In the genomic region with DNA sequence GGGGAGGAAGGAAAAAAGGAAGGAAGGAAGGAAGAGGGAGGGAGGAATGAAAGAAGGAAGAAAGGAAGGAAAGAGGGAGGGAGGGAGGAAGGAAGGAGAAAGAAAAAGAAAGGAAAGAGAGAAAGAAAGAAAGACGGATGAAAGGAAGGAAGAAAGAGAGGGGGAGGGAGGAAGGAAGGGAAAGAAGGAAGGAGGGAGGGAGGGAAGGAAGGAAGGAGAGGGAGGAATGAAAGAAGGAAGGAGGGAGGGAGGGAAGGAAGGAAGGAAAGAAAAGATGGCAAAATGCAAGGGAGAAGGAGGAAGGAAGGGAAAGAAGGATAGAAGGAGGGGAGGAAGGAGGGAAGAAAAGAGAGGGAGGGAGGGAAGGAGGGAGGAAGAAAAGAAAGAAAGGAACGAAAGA, we compare ENCODE assay signal across 3 cellular contexts.
TF ChIP-seq lines count a peak whose summit lies in the region.

No MANE protein-coding gene starts in this region.

TF ChIP-seq in HepG2, 621 proteins besides CTCF, POLR2A, EP300 and RAD21 (continued from another document):
- TF ChIP-seq, protein P1, sequence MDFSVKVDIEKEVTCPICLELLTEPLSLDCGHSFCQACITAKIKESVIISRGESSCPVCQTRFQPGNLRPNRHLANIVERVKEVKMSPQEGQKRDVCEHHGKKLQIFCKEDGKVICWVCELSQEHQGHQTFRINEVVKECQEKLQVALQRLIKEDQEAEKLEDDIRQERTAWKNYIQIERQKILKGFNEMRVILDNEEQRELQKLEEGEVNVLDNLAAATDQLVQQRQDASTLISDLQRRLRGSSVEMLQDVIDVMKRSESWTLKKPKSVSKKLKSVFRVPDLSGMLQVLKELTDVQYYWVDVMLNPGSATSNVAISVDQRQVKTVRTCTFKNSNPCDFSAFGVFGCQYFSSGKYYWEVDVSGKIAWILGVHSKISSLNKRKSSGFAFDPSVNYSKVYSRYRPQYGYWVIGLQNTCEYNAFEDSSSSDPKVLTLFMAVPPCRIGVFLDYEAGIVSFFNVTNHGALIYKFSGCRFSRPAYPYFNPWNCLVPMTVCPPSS (IDR thresholded peaks at IDR 0.05) = 0 out of 2 replicates have a peak, but pooled peaks have one; percentile 13

TF ChIP-seq in HEK293, 187 proteins besides CTCF, POLR2A, EP300 and RAD21:
- TF ChIP-seq, protein P2, sequence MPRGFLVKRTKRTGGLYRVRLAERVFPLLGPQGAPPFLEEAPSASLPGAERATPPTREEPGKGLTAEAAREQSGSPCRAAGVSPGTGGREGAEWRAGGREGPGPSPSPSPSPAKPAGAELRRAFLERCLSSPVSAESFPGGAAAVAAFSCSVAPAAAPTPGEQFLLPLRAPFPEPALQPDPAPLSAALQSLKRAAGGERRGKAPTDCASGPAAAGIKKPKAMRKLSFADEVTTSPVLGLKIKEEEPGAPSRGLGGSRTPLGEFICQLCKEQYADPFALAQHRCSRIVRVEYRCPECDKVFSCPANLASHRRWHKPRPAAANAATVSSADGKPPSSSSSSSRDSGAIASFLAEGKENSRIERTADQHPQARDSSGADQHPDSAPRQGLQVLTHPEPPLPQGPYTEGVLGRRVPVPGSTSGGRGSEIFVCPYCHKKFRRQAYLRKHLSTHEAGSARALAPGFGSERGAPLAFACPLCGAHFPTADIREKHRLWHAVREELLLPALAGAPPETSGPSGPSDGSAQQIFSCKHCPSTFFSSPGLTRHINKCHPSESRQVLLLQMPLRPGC (tag by site-specific recombination; IDR thresholded peaks at IDR 0.05) = no peak
- TF ChIP-seq HOXC10 (CRISPR knock-in tag; IDR thresholded peaks at IDR 0.05) (no peak), SALL2 (tag by site-specific recombination; IDR thresholded peaks at IDR 0.05; ENCODE audit: borderline replicate concordance) (no peak), ZNF2 (tag by site-specific recombination; IDR thresholded peaks at IDR 0.05) (no peak), ZNF366 (tag by site-specific recombination; conservative IDR thresholded peaks at IDR 0.05) (peak; percentile 77), ZNF544 (tag by site-specific recombination; IDR thresholded peaks at IDR 0.05) (no peak), ZNF292 (tag by site-specific recombination; IDR thresholded peaks at IDR 0.05; ENCODE audit: borderline replicate concordance, low read depth) (no peak), SP3 (tag by site-specific recombination; IDR thresholded peaks at IDR 0.05) (no peak)
- TF ChIP-seq, protein P3, sequence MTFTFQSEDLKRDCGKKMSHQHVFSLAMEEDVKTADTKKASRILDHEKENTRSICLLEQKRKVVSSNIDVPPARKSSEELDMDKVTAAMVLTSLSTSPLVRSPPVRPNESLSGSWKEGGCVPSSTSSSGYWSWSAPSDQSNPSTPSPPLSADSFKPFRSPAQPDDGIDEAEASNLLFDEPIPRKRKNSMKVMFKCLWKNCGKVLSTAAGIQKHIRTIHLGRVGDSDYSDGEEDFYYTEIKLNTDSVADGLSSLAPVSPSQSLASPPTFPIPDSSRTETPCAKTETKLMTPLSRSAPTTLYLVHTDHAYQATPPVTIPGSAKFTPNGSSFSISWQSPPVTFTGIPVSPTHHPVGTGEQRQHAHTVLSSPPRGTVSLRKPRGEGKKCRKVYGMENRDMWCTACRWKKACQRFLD (tag by site-specific recombination; IDR thresholded peaks at IDR 0.05) = no peak

TF ChIP-seq in K562, 482 proteins besides CTCF, POLR2A, EP300 and RAD21 (continued from another document):
- TF ChIP-seq, protein P4, sequence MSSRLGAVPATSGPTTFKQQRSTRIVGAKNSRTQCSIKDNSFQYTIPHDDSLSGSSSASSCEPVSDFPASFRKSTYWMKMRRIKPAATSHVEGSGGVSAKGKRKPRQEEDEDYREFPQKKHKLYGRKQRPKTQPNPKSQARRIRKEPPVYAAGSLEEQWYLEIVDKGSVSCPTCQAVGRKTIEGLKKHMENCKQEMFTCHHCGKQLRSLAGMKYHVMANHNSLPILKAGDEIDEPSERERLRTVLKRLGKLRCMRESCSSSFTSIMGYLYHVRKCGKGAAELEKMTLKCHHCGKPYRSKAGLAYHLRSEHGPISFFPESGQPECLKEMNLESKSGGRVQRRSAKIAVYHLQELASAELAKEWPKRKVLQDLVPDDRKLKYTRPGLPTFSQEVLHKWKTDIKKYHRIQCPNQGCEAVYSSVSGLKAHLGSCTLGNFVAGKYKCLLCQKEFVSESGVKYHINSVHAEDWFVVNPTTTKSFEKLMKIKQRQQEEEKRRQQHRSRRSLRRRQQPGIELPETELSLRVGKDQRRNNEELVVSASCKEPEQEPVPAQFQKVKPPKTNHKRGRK (tag; IDR thresholded peaks at IDR 0.05) = peak; percentile 66; the same call in 1 of the 2 replicates
TF ChIP-seq in K562: peak in this region for 1.
